ENCODE assay signal across 28 cellular contexts in the genomic region with DNA sequence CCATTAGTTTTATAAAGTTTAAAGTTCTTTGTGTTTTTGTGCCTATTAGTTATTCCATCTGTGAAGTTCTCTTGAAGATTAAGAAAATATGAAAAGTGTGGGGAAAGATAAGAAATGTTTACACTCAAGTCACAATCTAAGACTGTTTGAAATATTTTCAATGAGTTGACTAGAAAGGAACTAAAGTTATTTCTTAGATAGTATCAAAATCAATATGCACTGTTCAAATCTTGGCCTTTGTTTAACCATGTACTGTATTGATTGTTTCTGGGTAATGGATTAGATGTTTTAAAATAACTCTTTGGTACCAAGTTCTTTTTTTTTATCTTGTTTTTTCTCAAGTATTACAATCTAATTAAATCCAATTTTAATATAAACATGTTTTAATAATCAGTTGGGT.
"Had no signal": no experiment of that assay in that cellular context is flagged by ENCODE, and none has a peak within 500 bp of the region (broad histone marks: within the 10 kb centered on the region; RNA-seq: fewer than 3 reads in every experiment).

No MANE protein-coding gene starts in this region.

- H3K4me3 ChIP-seq: adrenal gland, SJCRH30 had no signal

- H3K9me3 ChIP-seq: adrenal gland, SJCRH30 had no signal

- H3K27me3 Mint-ChIP-seq: activated CD8-positive, alpha-beta T cell treated with anti-CD3 and anti-CD28 coated beads for 36 hours; activated naive CD8-positive, alpha-beta T cell treated with anti-CD3 and anti-CD28 coated beads, Interleukin-2, amount 10 ng/mL, durations not matched to agents 7 days and 5 days had no signal

- H3K4me3 Mint-ChIP-seq: activated CD8-positive, alpha-beta T cell treated with anti-CD3 and anti-CD28 coated beads for 36 hours; activated naive CD8-positive, alpha-beta T cell treated with anti-CD3 and anti-CD28 coated beads, Interleukin-2, amount 10 ng/mL, durations not matched to agents 7 days and 5 days; T-helper 1 cell treated with Interleukin-12 subunit alpha and Interleukin-12 subunit beta and Interleukin-4 antibody, amounts not matched to agents 30 μg/mL and 1 μg/mL, for 36 hours had no signal

- H3K27ac ChIP-seq: adrenal gland, RWPE1, SJCRH30, VCaP had no signal

- H3K9me3 Mint-ChIP-seq: activated naive CD8-positive, alpha-beta T cell treated with anti-CD3 and anti-CD28 coated beads, Interleukin-2, amount 10 ng/mL, durations not matched to agents 7 days and 5 days; T-helper 1 cell treated with Interleukin-12 subunit alpha and Interleukin-12 subunit beta and Interleukin-4 antibody, amounts not matched to agents 30 μg/mL and 1 μg/mL, for 36 hours had no signal

- H3K27ac Mint-ChIP-seq: activated CD8-positive, alpha-beta T cell treated with anti-CD3 and anti-CD28 coated beads for 36 hours; activated naive CD8-positive, alpha-beta T cell treated with anti-CD3 and anti-CD28 coated beads, Interleukin-2, amount 10 ng/mL, durations not matched to agents 7 days and 5 days; T-helper 1 cell treated with Interleukin-12 subunit alpha and Interleukin-12 subunit beta and Interleukin-4 antibody, amounts not matched to agents 30 μg/mL and 1 μg/mL, for 36 hours had no signal

- DNase-seq: activated CD4-positive, alpha-beta T cell treated with anti-CD3 and anti-CD28 coated beads, Interleukin-2, amount 50 U/mL, for 1 hour; activated CD4-positive, CD25-positive, alpha-beta regulatory T cell; activated CD8-positive, alpha-beta memory T cell treated with anti-CD3 and anti-CD28 coated beads, Interleukin-2, amount 50 U/mL, for 48 hours; activated CD8-positive, alpha-beta T cell treated with anti-CD3 and anti-CD28 coated beads for 36 hours; activated naive CD4-positive, alpha-beta T cell treated with anti-CD3 and anti-CD28 coated beads, Interleukin-2, amount 50 U/mL, for 16 hours; activated naive CD8-positive, alpha-beta T cell treated with anti-CD3 and anti-CD28 coated beads, Interleukin-2, amount 10 ng/mL, durations not matched to agents 7 days and 5 days; activated T-cell treated with anti-CD3 and anti-CD28 coated beads, Interleukin-2, amount 50 U/mL, for 1 hour; adrenal gland; anterior cingulate cortex; central memory CD4-positive, alpha-beta T cell; Karpas-422; MM.1S; NCI-H1105; NCI-H1436; NCI-H1694 treated with DMSO at 0.1 percent for 48 hours; NCI-H2081; NCI-H510A treated with DMSO at 0.1 percent for 48 hours; NCI-H69; NK-92 treated with Interleukin-12 subunit alpha and Interleukin-12 subunit beta, amount 100 ng/mL, for 24 hours; OCI-M1; Right ventricle myocardium superior; SJCRH30; T-helper 9 cell had no signal

- ATAC-seq: activated CD8-positive, alpha-beta T cell treated with anti-CD3 and anti-CD28 coated beads for 36 hours; Panc1 had no signal

- H3K4me1 ChIP-seq: adrenal gland, SJCRH30 had no signal

- FAIRE-seq: bronchial epithelial cell had no signal
